Comparison of ENCODE assay signal across 16 cellular contexts in genomic region chr13:82257790-82258507, GRCh38.
DNase-seq lines count a peak whose midpoint lies in the region; ATAC-seq and TF ChIP-seq lines count a peak whose summit lies in the region.
"Had no signal": no experiment of that assay in that cellular context is flagged by ENCODE, and none has a peak within 500 bp of the region (broad histone marks: within the 10 kb centered on the region; RNA-seq: fewer than 3 reads in every experiment).

No MANE protein-coding gene starts in this region.

- H3K4me3 ChIP-seq in neuronal stem cell (ENCODE audit: low read length in 2 of 2) = no peak overlapping the region
- no peak overlapping the region for H3K4me3 ChIP-seq in upper lobe of right lung
- H3K4me3 ChIP-seq in endodermal cell (ENCODE audit: low read length) = no peak overlapping the region
- H3K4me3 ChIP-seq: GM23248 had no signal

- H3K36me3 Mint-ChIP-seq in chondrocyte (ENCODE audit: low read depth) (no peaks in the 10 kb centered on the region), endodermal cell (ENCODE audit: low read depth) (peaks cover 5% of the 10 kb centered on the region)
- H3K36me3 Mint-ChIP-seq: CD4-positive, alpha-beta memory T cell had no signal

- H4K8ac ChIP-seq in neuronal stem cell (ENCODE audit: low read depth, low read length) = no peak overlapping the region

- no peak overlapping the region for H3K18ac ChIP-seq in neuronal stem cell (ENCODE audit: low read length)

- H3K27me3 ChIP-seq in neuronal stem cell (ENCODE audit: control insufficient read depth in 3 of 3, insufficient read depth in 3 of 3, low read depth in 1 of 3, low read length in 3 of 3) (no peaks in the 10 kb centered on the region), upper lobe of right lung (no peaks in the 10 kb centered on the region), endodermal cell (ENCODE audit: control insufficient read depth, insufficient read depth, low read length, poor library complexity, severe bottlenecking) (no peaks in the 10 kb centered on the region)

- H3K9me3 Mint-ChIP-seq in chondrocyte (ENCODE audit: low read depth) (peaks cover 6% of the 10 kb centered on the region), endodermal cell (peaks cover 18% of the 10 kb centered on the region)

- H3K9me3 ChIP-seq in neuronal stem cell (replicated peaks in 1 of 2; ENCODE audit: control insufficient read depth in 2 of 2, insufficient read depth in 1 of 2, low read depth in 1 of 2, low read length in 2 of 2) (no peaks in the 10 kb centered on the region), upper lobe of right lung (no peaks in the 10 kb centered on the region), endodermal cell (ENCODE audit: control insufficient read depth, low read length) (no peaks in the 10 kb centered on the region)

- H3K4me1 ChIP-seq in neuronal stem cell (ENCODE audit: control insufficient read depth in 2 of 2, insufficient read depth in 1 of 2, low read depth in 1 of 2, low read length in 2 of 2) (no peaks in the 10 kb centered on the region), upper lobe of right lung (no peaks in the 10 kb centered on the region), endodermal cell (ENCODE audit: control insufficient read depth, insufficient read depth, low read length) (no peaks in the 10 kb centered on the region)

- TF ChIP-seq CTCF in chondrocyte (IDR thresholded peaks at IDR 0.05) (no peak), upper lobe of right lung (IDR thresholded peaks at IDR 0.05) (no peak), endodermal cell (conservative IDR thresholded peaks at IDR 0.05) (no peak)

- H2BK12ac ChIP-seq in neuronal stem cell (ENCODE audit: low read length) = no peak overlapping the region

- H3K4me2 ChIP-seq in neuronal stem cell (ENCODE audit: insufficient read depth, low read length, poor library complexity, severe bottlenecking) = no peak overlapping the region

- H2AK5ac ChIP-seq in neuronal stem cell (ENCODE audit: low read depth, low read length) = no peak overlapping the region

- no peak overlapping the region for H2BK5ac ChIP-seq in neuronal stem cell (ENCODE audit: low read length)

- no CpG with 5 or more reads among the region's 56 CpGs for WGBS in neuronal stem cell (ENCODE audit: extremely low coverage in 2 of 2, insufficient read length in 2 of 2, insufficient replicate concordance in 1 of 2), 2 donors
- WGBS in endodermal cell (ENCODE audit: insufficient coverage in 1 of 2, insufficient read length in 1 of 2), 2 experiments = 94 to 95% methylated on average over 21 to 56 of the region's 56 CpGs

- H3K79me1 ChIP-seq in neuronal stem cell (ENCODE audit: low read depth, low read length) = no peaks in the 10 kb centered on the region

- H3K36me3 ChIP-seq in neuronal stem cell (replicated peaks in 1 of 2; ENCODE audit: control insufficient read depth in 2 of 2, insufficient read depth in 2 of 2, low read length in 2 of 2) (no peaks in the 10 kb centered on the region), upper lobe of right lung (no peaks in the 10 kb centered on the region), endodermal cell (ENCODE audit: control insufficient read depth, insufficient read depth, low read length) (no peaks in the 10 kb centered on the region)

- intact Hi-C loops in upper lobe of right lung (cut with DNase I) = no loop called here

- DNase-seq in UCSD-AML1 (lab: John Stamatoyannopoulos, UW; ENCODE audit: unreplicated experiment) (peak; percentile 1), chondrocyte (ENCODE audit: low spot score) (peak; percentile 80), neuronal stem cell (ENCODE audit: low spot score) (no peak), upper lobe of right lung (no peak), hepatic stellate cell (ENCODE audit: low spot score) (no peak), endodermal cell (no peak)
- DNase-seq: C1 segment of cervical spinal cord; Calu3; CD4-positive, alpha-beta memory T cell; COR-L47; DMS53; DMS79 treated with DMSO at 0.1 percent for 48 hours; GF-D8; GM23248; H7; HCEC 1CT had no signal

- no peak overlapping the region for H3K27ac Mint-ChIP-seq in chondrocyte (ENCODE audit: unreplicated experiment)
- no peak overlapping the region for H3K27ac Mint-ChIP-seq in endodermal cell
- H3K27ac Mint-ChIP-seq: CD4-positive, alpha-beta memory T cell had no signal

- peak; percentile 12 for ATAC-seq in upper lobe of right lung

- H2AFZ ChIP-seq in neuronal stem cell (ENCODE audit: low read length) = no peak overlapping the region
- H2AFZ ChIP-seq: GM23248 had no signal

- H4K91ac ChIP-seq in neuronal stem cell (ENCODE audit: low read depth, low read length, poor library complexity) = no peak overlapping the region

- H3K14ac ChIP-seq in neuronal stem cell (ENCODE audit: low read length) = peak overlapping the region; percentile 8

- no peaks in the 10 kb centered on the region for H3K4me1 Mint-ChIP-seq in chondrocyte (ENCODE audit: low read depth)
- H3K4me1 Mint-ChIP-seq in endodermal cell = no peaks in the 10 kb centered on the region
- H3K4me1 Mint-ChIP-seq: CD4-positive, alpha-beta memory T cell had no signal

- H3K4me3 Mint-ChIP-seq in chondrocyte (ENCODE audit: unreplicated experiment) (no peak overlapping the region), endodermal cell (no peak overlapping the region)
- H3K4me3 Mint-ChIP-seq: CD4-positive, alpha-beta memory T cell had no signal

- H3K9ac ChIP-seq in neuronal stem cell (ENCODE audit: low read depth, low read length, poor library complexity) (no peak overlapping the region), endodermal cell (ENCODE audit: extremely low read depth, low read length, poor library complexity, severe bottlenecking) (no peak overlapping the region)
- H3K9ac ChIP-seq: GM23248 had no signal

- peaks cover 6% of the 10 kb centered on the region for H3K27me3 Mint-ChIP-seq in chondrocyte (ENCODE audit: low read depth)
- H3K27me3 Mint-ChIP-seq in endodermal cell (ENCODE audit: insufficient read depth) = no peaks in the 10 kb centered on the region
- H3K27me3 Mint-ChIP-seq: CD4-positive, alpha-beta memory T cell had no signal

- no peak overlapping the region for H3K23ac ChIP-seq in neuronal stem cell (ENCODE audit: low read depth, low read length, poor library complexity)

- no peak overlapping the region for H2BK15ac ChIP-seq in neuronal stem cell (ENCODE audit: low read length)

- H3K27ac ChIP-seq in neuronal stem cell (replicated peaks; ENCODE audit: low read length) (no peak overlapping the region), upper lobe of right lung (no peak overlapping the region), endodermal cell (ENCODE audit: low read depth, low read length) (no peak overlapping the region)
- H3K27ac ChIP-seq: GM23248 had no signal

- H3K4ac ChIP-seq in neuronal stem cell (ENCODE audit: low read length) = no peak overlapping the region

- H2BK120ac ChIP-seq in neuronal stem cell (ENCODE audit: low read depth, low read length) = no peak overlapping the region

Comparison
In these comparisons a context has a peak if more than half of its experiments do, and no peak if none do; other contexts are left out.
1. DNase-seq: peak in UCSD-AML1 (single experiment) and chondrocyte (single experiment); none in neuronal stem cell (single experiment), upper lobe of right lung (single experiment), hepatic stellate cell (single experiment) and endodermal cell (single experiment).